Comparison of ENCODE assay signal across 8 cellular contexts in genomic region chr6:44268095-44268628, GRCh38. TPM values are rescaled to one million over a fixed set of nuclear protein-coding genes. Genes with fewer than 3 reads are reported as not detected.
DNase-seq lines count a peak whose midpoint lies in the region; ATAC-seq, FAIRE-seq and TF ChIP-seq lines count a peak whose summit lies in the region.

No MANE protein-coding gene starts in this region.

- H3K4me1 ChIP-seq in esophagus squamous epithelium: peaks cover 17 to 41% (median 30%) of the 10 kb centered on the region in 3 donors

- no peak overlapping the region for H3K4me3 ChIP-seq in AG10803 (ENCODE audit: low read length)
- no peak overlapping the region for H3K4me3 ChIP-seq in esophagus squamous epithelium

- no peak overlapping the region for H3K27ac ChIP-seq in esophagus squamous epithelium

- H3K9me3 Mint-ChIP-seq in osteocyte (ENCODE audit: unreplicated experiment): no peaks in the 10 kb centered on the region
- H3K9me3 Mint-ChIP-seq in activated T-helper 17 cell treated with anti-CD3 and anti-CD28 coated beads, Interleukin-2, amount 50 U/mL, for 72 hours: no peaks in the 10 kb centered on the region

- TF ChIP-seq POLR2A in GM12891 (IDR thresholded peaks at IDR 0.05; ENCODE audit: low read depth, low read length) (no peak), esophagus squamous epithelium (IDR thresholded peaks at IDR 0.05) (no peak)

- peak; percentile 99 for TF ChIP-seq CTCF in AG10803 (conservative IDR thresholded peaks at IDR 0.05; ENCODE audit: low read length)
- TF ChIP-seq CTCF in esophagus squamous epithelium (IDR thresholded peaks at IDR 0.05): peak; percentile 86 to 93 (median 90)
- TF ChIP-seq CTCF in osteocyte (IDR thresholded peaks at IDR 0.05): peak; percentile 94

- no peaks in the 10 kb centered on the region for H3K9me3 ChIP-seq in esophagus squamous epithelium

- H3K36me3 ChIP-seq in esophagus squamous epithelium: no peaks in the 10 kb centered on the region

- peaks cover 21% of the 10 kb centered on the region for H3K4me1 Mint-ChIP-seq in osteocyte (ENCODE audit: unreplicated experiment)
- H3K4me1 Mint-ChIP-seq in activated T-helper 17 cell treated with anti-CD3 and anti-CD28 coated beads, Interleukin-2, amount 50 U/mL, for 72 hours: peaks cover 12% of the 10 kb centered on the region

- 0 to 31% methylated on average over 3 to 5 of the region's 5 CpGs for WGBS in esophagus squamous epithelium, 2 donors

- peaks cover 0 to 52% (median 9%) of the 10 kb centered on the region in 4 donors for H3K27me3 ChIP-seq in esophagus squamous epithelium

- intact Hi-C loops in esophagus squamous epithelium (cut with DNase I): loop anchor here (5.0 kb wide), 1 partner anchor 69 kb away; no protein-coding TSS in a partner anchor

- no peak overlapping the region for H3K4me3 Mint-ChIP-seq in osteocyte (ENCODE audit: unreplicated experiment)
- H3K4me3 Mint-ChIP-seq in activated T-helper 17 cell treated with anti-CD3 and anti-CD28 coated beads, Interleukin-2, amount 50 U/mL, for 72 hours: no peak overlapping the region

- DNase-seq in AG10803 (ENCODE audit: low read depth) (no peak), GM12891 (ENCODE audit: insufficient read length, low spot score) (no peak), NCI-H2227 treated with DMSO at 0.1 percent for 48 hours (lab: John Stamatoyannopoulos, UW) (peak; percentile 38), esophagus squamous epithelium (lab: John Stamatoyannopoulos, UW) (no peak), osteocyte (ENCODE audit: extremely low spot score, unreplicated experiment) (no peak)
- DNase-seq in activated CD8-positive, alpha-beta memory T cell treated with anti-CD3 and anti-CD28 coated beads for 24 hours: peak; percentile 85

- no peak for ATAC-seq in HG03439 (IDR thresholded peaks at IDR 0.05; ENCODE audit: unreplicated experiment)
- no peak for ATAC-seq in activated T-helper 17 cell treated with anti-CD3 and anti-CD28 coated beads, Interleukin-2, amount 50 U/mL, for 72 hours (replicated peaks)

- H3K27ac Mint-ChIP-seq in osteocyte (ENCODE audit: unreplicated experiment): no peak overlapping the region
- no peak overlapping the region for H3K27ac Mint-ChIP-seq in activated T-helper 17 cell treated with anti-CD3 and anti-CD28 coated beads, Interleukin-2, amount 50 U/mL, for 72 hours

- peak; percentile 85 for FAIRE-seq in GM12891 (lab: Jason Lieb, UNC)

- H3K36me3 Mint-ChIP-seq in osteocyte (ENCODE audit: unreplicated experiment): no peaks in the 10 kb centered on the region
- peaks cover 19% of the 10 kb centered on the region for H3K36me3 Mint-ChIP-seq in activated T-helper 17 cell treated with anti-CD3 and anti-CD28 coated beads, Interleukin-2, amount 50 U/mL, for 72 hours (ENCODE audit: low read depth)

- peaks cover 37% of the 10 kb centered on the region for H3K27me3 Mint-ChIP-seq in osteocyte (ENCODE audit: unreplicated experiment)
- peaks cover 36% of the 10 kb centered on the region for H3K27me3 Mint-ChIP-seq in activated T-helper 17 cell treated with anti-CD3 and anti-CD28 coated beads, Interleukin-2, amount 50 U/mL, for 72 hours

TF ChIP-seq in GM12891, 5 proteins besides CTCF, POLR2A, EP300 and RAD21:
- TF ChIP-seq PAX5 (IDR thresholded peaks at IDR 0.05; ENCODE audit: insufficient read depth, low read length, severe bottlenecking) (no peak), TAF1 (IDR thresholded peaks at IDR 0.05; ENCODE audit: low read depth, low read length) (no peak), POLR2AphosphoS5 (IDR thresholded peaks at IDR 0.05; ENCODE audit: low read depth, low read length) (no peak), POU2F2 (IDR thresholded peaks at IDR 0.05; ENCODE audit: low read depth, low read length) (no peak), SPI1 (IDR thresholded peaks at IDR 0.05; ENCODE audit: low read depth, low read length) (no peak)

RNA-seq across cellular contexts. Expression of gene TMEM151B, which starts 2.1 kb away (rescaled TPM):
- polyA plus RNA-seq in GM12891 (2012; ENCODE audit: low read depth, missing spikeins): 0.26 TPM
- total RNA-seq in esophagus squamous epithelium (not detected), osteocyte (0.08 TPM in 1 of 2 replicates, not detected in the other)
- under 1 TPM; 0.05 to 0.19 TPM for total RNA-seq in activated T-helper 17 cell treated with anti-CD3 and anti-CD28 coated beads, Interleukin-2, amount 50 U/mL, for 72 hours

RNA-seq across cellular contexts. Expression of gene NFKBIE, which starts 2.8 kb away (rescaled TPM):
- polyA plus RNA-seq in GM12891 (2012; ENCODE audit: low read depth, missing spikeins): 47.8 TPM
- total RNA-seq in esophagus squamous epithelium (10 to 100 TPM in 3 of 4 donors, 1 to 10 TPM in 1; 8.6 to 11.2 (median 10.2) TPM), osteocyte (11.1 and 13.1 TPM in 2 replicates)
- 10 to 100 TPM; 20.5 to 26.9 TPM for total RNA-seq in activated T-helper 17 cell treated with anti-CD3 and anti-CD28 coated beads, Interleukin-2, amount 50 U/mL, for 72 hours

RNA-seq across cellular contexts. Expression of gene SLC35B2, which starts 10.8 kb away (rescaled TPM):
- 30.1 TPM for polyA plus RNA-seq in GM12891 (2012; ENCODE audit: low read depth, missing spikeins)
- total RNA-seq in esophagus squamous epithelium: 10 to 100 TPM in 3 of 4 donors, 1 to 10 TPM in 1; 9.7 to 34.4 (median 21.2) TPM
- total RNA-seq in osteocyte: 77.0 and 88.4 TPM in 2 replicates
- 10 to 100 TPM; 16.5 to 22.3 TPM for total RNA-seq in activated T-helper 17 cell treated with anti-CD3 and anti-CD28 coated beads, Interleukin-2, amount 50 U/mL, for 72 hours

RNA-seq across cellular contexts. Expression of gene HSP90AB1, which starts 21.3 kb away (rescaled TPM):
- polyA plus RNA-seq in GM12891 (2012; ENCODE audit: low read depth, missing spikeins): 869 TPM
- total RNA-seq in esophagus squamous epithelium (100 to 1,000 TPM; 433 to 696 (median 601) TPM), osteocyte (509 and 527 TPM in 2 replicates)
- 1,000 to 10,000 TPM; 1,019 to 1,822 TPM for total RNA-seq in activated T-helper 17 cell treated with anti-CD3 and anti-CD28 coated beads, Interleukin-2, amount 50 U/mL, for 72 hours

RNA-seq across cellular contexts. Expression of gene SLC29A1, which starts 44.8 kb away (rescaled TPM):
- 37.6 TPM for polyA plus RNA-seq in GM12891 (2012; ENCODE audit: low read depth, missing spikeins)
- total RNA-seq in esophagus squamous epithelium (10 to 100 TPM; 12.7 to 24.8 (median 22.3) TPM), osteocyte (130 and 135 TPM in 2 replicates)
- 10 to 100 TPM; 40.8 to 80.8 TPM for total RNA-seq in activated T-helper 17 cell treated with anti-CD3 and anti-CD28 coated beads, Interleukin-2, amount 50 U/mL, for 72 hours

Comparison
In these comparisons a context has a peak if more than half of its experiments do, and no peak if none do; other contexts are left out.
1. DNase-seq: peak in NCI-H2227 treated with DMSO at 0.1 percent for 48 hours (single experiment) and activated CD8-positive, alpha-beta memory T cell treated with anti-CD3 and anti-CD28 coated beads for 24 hours (single experiment); none in AG10803 (single experiment), GM12891 (single experiment), esophagus squamous epithelium (single experiment) and osteocyte (single experiment).
2. Peak in every context shown above with its lines, with median percentiles within 50 percentile points of each other: CTCF ChIP-seq.